12 cellular contexts compared by ENCODE assay signal in the genomic region with DNA sequence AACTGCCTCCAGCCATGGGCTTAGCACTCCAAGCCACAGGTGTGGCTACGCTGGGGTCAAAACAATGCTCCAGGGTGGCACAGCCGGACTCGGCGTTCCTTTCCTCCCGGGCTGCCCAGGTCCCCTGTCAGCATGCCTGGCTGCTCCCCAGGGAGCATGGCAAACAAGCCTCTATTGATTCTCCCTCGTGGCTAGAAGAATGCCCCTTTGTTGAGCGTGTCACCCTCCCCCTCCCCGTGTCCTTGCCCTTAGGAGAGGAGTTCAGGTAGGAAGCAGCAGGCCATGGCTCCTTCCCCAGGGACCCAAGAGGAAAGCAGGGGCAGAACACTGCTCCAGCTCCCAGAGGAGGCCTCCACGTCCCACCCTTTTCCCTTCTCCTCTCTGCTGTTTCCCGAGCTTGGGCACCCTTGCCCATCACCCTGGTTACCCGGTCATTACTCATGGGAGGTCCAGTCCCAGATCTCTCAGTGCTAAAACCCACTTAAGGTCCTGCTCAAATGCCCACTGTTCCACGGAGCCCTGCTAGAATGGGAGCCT. TPM values are rescaled to one million over a fixed set of nuclear protein-coding genes. Genes with fewer than 3 reads are reported as not detected.
A peak's percentile ranks its signal among the peaks of the same experiment; 100 is the strongest.
DNase-seq lines count a peak whose midpoint lies in the region; ATAC-seq and TF ChIP-seq lines count a peak whose summit lies in the region.
"Had no signal": no experiment of that assay in that cellular context is flagged by ENCODE, and none has a peak within 500 bp of the region (broad histone marks: within the 10 kb centered on the region; RNA-seq: fewer than 3 reads in every experiment).

No MANE protein-coding gene starts in this region.

- no peak overlapping the region for H3K4me3 ChIP-seq in body of pancreas
- no peak overlapping the region for H3K4me3 ChIP-seq in BE2C (ENCODE audit: low read depth, low read length)
- no peak overlapping the region for H3K4me3 ChIP-seq in lower leg skin (ENCODE audit: low read depth, poor library complexity, severe bottlenecking)
- H3K4me3 ChIP-seq: SJSA1 had no signal

- intact Hi-C loops in body of pancreas (cut with DNase I): no loop called here
- intact Hi-C loops in lower leg skin (cut with DNase I; ENCODE audit: low total_unique reads): no loop called here

- H3K36me3 ChIP-seq in body of pancreas (replicated peaks in 1 of 2; ENCODE audit: insufficient read depth in 1 of 2, low read depth in 2 of 2): no peaks in the 10 kb centered on the region
- H3K36me3 ChIP-seq in BE2C: no peaks in the 10 kb centered on the region
- H3K36me3 ChIP-seq: SJSA1 had no signal

- DNase-seq in NCI-H1092 treated with DMSO at 0.1 percent for 48 hours (lab: John Stamatoyannopoulos, UW) (peak; percentile 22), body of pancreas (peak; percentile 80 to 92 (median 86)), middle frontal gyrus (ENCODE audit: extremely low spot score, low spot score) (peak; percentile 31), activated gamma-delta T cell treated with Interleukin-2 at 50 U/mL for 16 hours (no peak), cerebellar cortex (ENCODE audit: low spot score) (no peak), BE2C (no peak), lower leg skin (ENCODE audit: low spot score in 2 of 2) (no peak)
- DNase-seq: cerebellar nuclear complex; NCI-H446; stimulated activated CD4-positive, alpha-beta T cell treated with anti-CD3 and anti-CD28 coated beads, Interleukin-2, amount 100 ng/mL, for 24 hours had no signal

- H3K27ac ChIP-seq in 22Rv1 (peak overlapping the region; percentile 61), body of pancreas (peak overlapping the region; percentile 78 to 90 (median 86))
- H3K27ac ChIP-seq: SJSA1 had no signal

- TF ChIP-seq POLR2A in body of pancreas (IDR thresholded peaks at IDR 0.05) (peak in 1 of 3 donors; percentile 40), lower leg skin (IDR thresholded peaks at IDR 0.05) (no peak)

- no peak for TF ChIP-seq CTCF in 22Rv1 (IDR thresholded peaks at IDR 0.05)
- no peak for TF ChIP-seq CTCF in body of pancreas (IDR thresholded peaks at IDR 0.05)
- TF ChIP-seq CTCF in BE2C (IDR thresholded peaks at IDR 0.05; ENCODE audit: low read depth, low read length): no peak
- TF ChIP-seq CTCF in lower leg skin (IDR thresholded peaks at IDR 0.05): no peak

- H3K27me3 ChIP-seq in body of pancreas (no peaks in the 10 kb centered on the region), BE2C (no peaks in the 10 kb centered on the region)
- H3K27me3 ChIP-seq: SJSA1 had no signal

- H3K9me3 ChIP-seq in body of pancreas (no peaks in the 10 kb centered on the region), BE2C (no peaks in the 10 kb centered on the region)
- H3K9me3 ChIP-seq: SJSA1 had no signal

- H3K4me1 ChIP-seq in body of pancreas (peaks cover 46% of the 10 kb centered on the region), BE2C (no peaks in the 10 kb centered on the region)
- H3K4me1 ChIP-seq: SJSA1 had no signal

- peak; percentile 94 for ATAC-seq in body of pancreas

- WGBS in body of pancreas, 2 donors: 20 to 38% methylated on average over 5 to 12 of the region's 12 CpGs
- WGBS in lower leg skin, 2 donors: 50 to 89% methylated on average over 12 of the region's 12 CpGs

RNA-seq across cellular contexts. Expression of gene CITED4, which starts 57.4 kb away (rescaled TPM):
- total RNA-seq in body of pancreas: 100 to 1,000 TPM; 180 to 465 TPM
- 0.77 TPM for polyA plus RNA-seq in BE2C (2012; ENCODE audit: insufficient read depth, insufficient read length, low read depth)
- total RNA-seq in lower leg skin: 100 to 1,000 TPM; 135 to 172 (median 150) TPM

RNA-seq across cellular contexts. Expression of gene CTPS1, which starts 60.0 kb away (rescaled TPM):
- total RNA-seq in body of pancreas (10 to 100 TPM in 1 of 2 donors, 1 to 10 TPM in 1; 8.9 to 13.0 TPM), lower leg skin (10 to 100 TPM in 1 of 4 donors, 1 to 10 TPM in 3; 7.7 to 23.3 (median 8.9) TPM)
- polyA plus RNA-seq in BE2C (2012; ENCODE audit: insufficient read depth, insufficient read length, low read depth): 30.4 TPM

Comparison
In these comparisons a context has a peak if more than half of its experiments do, and no peak if none do; other contexts are left out.
1. DNase-seq: peak in NCI-H1092 treated with DMSO at 0.1 percent for 48 hours (single experiment), body of pancreas (4 of 4) and middle frontal gyrus (single experiment); none in activated gamma-delta T cell treated with Interleukin-2 at 50 U/mL for 16 hours (single experiment), cerebellar cortex (single experiment), BE2C (single experiment) and lower leg skin (0 of 2).